In genomic region chr21:14875704-14876364, GRCh38 we compare ENCODE assay signal across 11 cellular contexts.
DNase-seq lines count a peak whose midpoint lies in the region; ATAC-seq and TF ChIP-seq lines count a peak whose summit lies in the region.
"Had no signal": no experiment of that assay in that cellular context is flagged by ENCODE, and none has a peak within 500 bp of the region (broad histone marks: within the 10 kb centered on the region; RNA-seq: fewer than 3 reads in every experiment).

No MANE protein-coding gene starts in this region.

- no peaks in the 10 kb centered on the region for H3K9me3 Mint-ChIP-seq in nephron
- no peaks in the 10 kb centered on the region for H3K9me3 Mint-ChIP-seq in naive thymus-derived CD4-positive, alpha-beta T cell
- H3K9me3 Mint-ChIP-seq: immature natural killer cell had no signal

- no peak overlapping the region for H4K91ac ChIP-seq in neuronal stem cell (ENCODE audit: low read depth, low read length, poor library complexity)

- no peak overlapping the region for H2BK15ac ChIP-seq in neuronal stem cell (ENCODE audit: low read length)

- H2AK5ac ChIP-seq in neuronal stem cell (ENCODE audit: low read depth, low read length): no peak overlapping the region

- no peaks in the 10 kb centered on the region for H3K4me1 ChIP-seq in naive thymus-derived CD4-positive, alpha-beta T cell (ENCODE audit: control insufficient read depth in 2 of 2, insufficient read depth in 2 of 2, low read length in 2 of 2)
- H3K4me1 ChIP-seq in neuronal stem cell (ENCODE audit: control insufficient read depth in 2 of 2, insufficient read depth in 1 of 2, low read depth in 1 of 2, low read length in 2 of 2): peaks cover 16 to 25% of the 10 kb centered on the region in 2 donors

- H3K4me3 Mint-ChIP-seq in nephron: no peak overlapping the region
- no peak overlapping the region for H3K4me3 Mint-ChIP-seq in naive thymus-derived CD4-positive, alpha-beta T cell
- H3K4me3 Mint-ChIP-seq: immature natural killer cell had no signal

- no peaks in the 10 kb centered on the region for H3K79me1 ChIP-seq in neuronal stem cell (ENCODE audit: low read depth, low read length)

- peak; percentile 60 for ATAC-seq in GM18867 (IDR thresholded peaks at IDR 0.05; ENCODE audit: unreplicated experiment)
- peak; percentile 64 for ATAC-seq in HG02588 (IDR thresholded peaks at IDR 0.05; ENCODE audit: unreplicated experiment)
- ATAC-seq in naive thymus-derived CD4-positive, alpha-beta T cell: no peak
- no peak for ATAC-seq in activated CD4-positive, CD25-positive, alpha-beta regulatory T cell treated with anti-CD3 and anti-CD28 coated beads, Interleukin-2, amount 50 U/mL, for 24 hours

- no peak overlapping the region for H2BK12ac ChIP-seq in neuronal stem cell (ENCODE audit: low read length)

- no peak overlapping the region for H3K4me2 ChIP-seq in neuronal stem cell (ENCODE audit: insufficient read depth, low read length, poor library complexity, severe bottlenecking)

- no peaks in the 10 kb centered on the region for H3K27me3 Mint-ChIP-seq in nephron (ENCODE audit: low read depth)
- peaks cover 0 to 1% (median 0%) of the 10 kb centered on the region in 5 donors for H3K27me3 Mint-ChIP-seq in naive thymus-derived CD4-positive, alpha-beta T cell

- TF ChIP-seq CTCF in nephron (IDR thresholded peaks at IDR 0.05; ENCODE audit: unreplicated experiment in 3 of 3): no peak

- no peak overlapping the region for H3K9ac ChIP-seq in neuronal stem cell (ENCODE audit: low read depth, low read length, poor library complexity)

- no peak overlapping the region for H3K27ac ChIP-seq in naive thymus-derived CD4-positive, alpha-beta T cell (ENCODE audit: low read depth, low read length)
- no peak overlapping the region for H3K27ac ChIP-seq in neuronal stem cell (replicated peaks; ENCODE audit: low read length)

- no peak overlapping the region for H3K23ac ChIP-seq in neuronal stem cell (ENCODE audit: low read depth, low read length, poor library complexity)

- no peak overlapping the region for H3K18ac ChIP-seq in neuronal stem cell (ENCODE audit: low read length)

- no peak overlapping the region for H3K14ac ChIP-seq in neuronal stem cell (ENCODE audit: low read length)

- H3K4me3 ChIP-seq in naive thymus-derived CD4-positive, alpha-beta T cell (ENCODE audit: low read length): no peak overlapping the region
- no peak overlapping the region for H3K4me3 ChIP-seq in neuronal stem cell (ENCODE audit: low read length in 2 of 2)

- peaks cover 30% of the 10 kb centered on the region for H3K4me1 Mint-ChIP-seq in nephron
- peaks cover 0 to 4% (median 0%) of the 10 kb centered on the region in 7 donors for H3K4me1 Mint-ChIP-seq in naive thymus-derived CD4-positive, alpha-beta T cell

- POLR2A ChIA-PET in naive thymus-derived CD4-positive, alpha-beta T cell (lab: Charles Lee): no interaction called here

- CTCF ChIA-PET in naive thymus-derived CD4-positive, alpha-beta T cell (lab: Charles Lee): no interaction called here

- WGBS in neuronal stem cell (ENCODE audit: extremely low coverage in 2 of 2, insufficient read length in 2 of 2, insufficient replicate concordance in 1 of 2), 2 donors: no CpG with 5 or more reads among the region's 7 CpGs

- H3K9me3 ChIP-seq in naive thymus-derived CD4-positive, alpha-beta T cell (ENCODE audit: control insufficient read depth in 2 of 3, low read length in 3 of 3): no peaks in the 10 kb centered on the region
- peaks cover 0 to 4% of the 10 kb centered on the region in 2 donors for H3K9me3 ChIP-seq in neuronal stem cell (replicated peaks in 1 of 2; ENCODE audit: control insufficient read depth in 2 of 2, insufficient read depth in 1 of 2, low read depth in 1 of 2, low read length in 2 of 2)

- DNase-seq in HK-2 (ENCODE audit: unreplicated experiment) (peak; percentile 54), Kasumi-1 (lab: John Stamatoyannopoulos, UW) (no peak), neuronal stem cell (ENCODE audit: low spot score) (no peak)
- no peak for DNase-seq in naive thymus-derived CD4-positive, alpha-beta T cell
- DNase-seq: activated CD4-positive, CD25-positive, alpha-beta regulatory T cell; immature natural killer cell; NCI-H187 had no signal

- no peak overlapping the region for H2BK5ac ChIP-seq in neuronal stem cell (ENCODE audit: low read length)

- intact Hi-C loops in naive thymus-derived CD4-positive, alpha-beta T cell (cut with micrococcal nuclease): no loop called here

- peaks cover 6% of the 10 kb centered on the region for H3K36me3 Mint-ChIP-seq in nephron (ENCODE audit: low read depth)
- H3K36me3 Mint-ChIP-seq in naive thymus-derived CD4-positive, alpha-beta T cell: no peaks in the 10 kb centered on the region
- H3K36me3 Mint-ChIP-seq: immature natural killer cell had no signal

- no peak overlapping the region for H4K8ac ChIP-seq in neuronal stem cell (ENCODE audit: low read depth, low read length)

- no peaks in the 10 kb centered on the region for H3K36me3 ChIP-seq in naive thymus-derived CD4-positive, alpha-beta T cell (ENCODE audit: control insufficient read depth in 2 of 3, insufficient read depth in 3 of 3, low read length in 3 of 3)
- H3K36me3 ChIP-seq in neuronal stem cell (replicated peaks in 1 of 2; ENCODE audit: control insufficient read depth in 2 of 2, insufficient read depth in 2 of 2, low read length in 2 of 2): no peaks in the 10 kb centered on the region

- H3K27ac Mint-ChIP-seq in nephron: peak overlapping the region; percentile 69 to 93 (median 75)
- H3K27ac Mint-ChIP-seq in naive thymus-derived CD4-positive, alpha-beta T cell: no peak overlapping the region
- H3K27ac Mint-ChIP-seq: immature natural killer cell had no signal

- H2BK120ac ChIP-seq in neuronal stem cell (ENCODE audit: low read depth, low read length): no peak overlapping the region

- H3K27me3 ChIP-seq in naive thymus-derived CD4-positive, alpha-beta T cell (ENCODE audit: control insufficient read depth in 2 of 2, insufficient read depth in 2 of 2, low read length in 2 of 2): no peaks in the 10 kb centered on the region
- peaks cover 0 to 16% (median 0%) of the 10 kb centered on the region in 3 experiments for H3K27me3 ChIP-seq in neuronal stem cell (ENCODE audit: control insufficient read depth in 3 of 3, insufficient read depth in 3 of 3, low read depth in 1 of 3, low read length in 3 of 3)

- no peak overlapping the region for H3K4ac ChIP-seq in neuronal stem cell (ENCODE audit: low read length)

- no peak overlapping the region for H2AFZ ChIP-seq in neuronal stem cell (ENCODE audit: low read length)

Comparison
In these comparisons a context has a peak if more than half of its experiments do, and no peak if none do; other contexts are left out.
1. ATAC-seq: peak in GM18867 (single experiment) and HG02588 (single experiment); none in naive thymus-derived CD4-positive, alpha-beta T cell (single experiment) and activated CD4-positive, CD25-positive, alpha-beta regulatory T cell treated with anti-CD3 and anti-CD28 coated beads, Interleukin-2, amount 50 U/mL, for 24 hours (0 of 2).
2. H3K27ac Mint-ChIP-seq: peak in nephron (3 of 3); none in naive thymus-derived CD4-positive, alpha-beta T cell (0 of 9).